In the genomic region with DNA sequence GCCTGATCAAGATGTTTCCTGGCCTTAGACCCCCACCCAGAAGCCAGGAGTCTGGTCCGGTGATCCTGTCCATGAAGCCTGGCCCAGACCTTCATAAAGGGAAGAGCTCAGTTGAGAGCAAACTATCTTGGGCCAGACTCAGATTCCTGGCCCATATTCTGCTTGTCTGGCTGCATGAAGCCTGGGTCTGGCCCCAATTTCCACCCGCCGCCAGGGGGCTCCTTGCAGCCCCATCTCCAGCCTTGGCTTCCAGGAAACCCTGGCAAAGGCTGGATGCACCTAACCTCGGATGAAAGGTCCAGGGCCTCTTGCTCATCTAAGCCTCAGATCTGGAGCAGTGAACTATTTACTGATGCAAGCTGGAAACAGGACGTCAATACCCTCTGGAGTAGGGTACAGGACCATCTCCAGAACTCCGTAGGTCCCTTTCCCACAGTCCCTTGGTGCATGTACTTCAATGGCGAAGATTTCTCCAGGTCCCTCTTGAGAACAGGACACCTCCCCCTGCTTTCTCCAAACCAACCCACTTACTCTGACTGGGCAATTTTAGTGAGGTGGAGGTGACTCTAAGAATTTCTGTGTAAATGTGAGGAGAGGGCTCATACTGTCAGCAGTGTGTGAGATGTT, we compare ENCODE assay signal across 9 cellular contexts. TPM values are rescaled to one million over a fixed set of nuclear protein-coding genes. Genes with fewer than 3 reads are reported as not detected.
A peak's percentile ranks its signal among the peaks of the same experiment; 100 is the strongest.
DNase-seq lines count a peak whose midpoint lies in the region; ATAC-seq, FAIRE-seq and TF ChIP-seq lines count a peak whose summit lies in the region.
"Had no signal": no experiment of that assay in that cellular context is flagged by ENCODE, and none has a peak within 500 bp of the region (broad histone marks: within the 10 kb centered on the region; RNA-seq: fewer than 3 reads in every experiment).

No MANE protein-coding gene starts in this region.

- peaks cover 48% of the 10 kb centered on the region for H4K20me1 ChIP-seq in astrocyte (ENCODE audit: insufficient read depth, low read length)

- peaks cover 79% of the 10 kb centered on the region for H3K27me3 Mint-ChIP-seq in astrocyte (ENCODE audit: low read depth, unreplicated experiment)
- peaks cover 95% of the 10 kb centered on the region for H3K27me3 Mint-ChIP-seq in mesothelial cell of epicardium (ENCODE audit: low read depth)

- H3K4me1 ChIP-seq in astrocyte (ENCODE audit: insufficient read depth, low read length) (peaks cover 8% of the 10 kb centered on the region), suprapubic skin (peaks cover 58% of the 10 kb centered on the region)

- TF ChIP-seq CTCF in astrocyte (IDR thresholded peaks at IDR 0.05; ENCODE audit: insufficient read depth, low read depth, low read length) (peak; percentile 47), mesothelial cell of epicardium (IDR thresholded peaks at IDR 0.05; ENCODE audit: unreplicated experiment) (peak; percentile 50), suprapubic skin (IDR thresholded peaks at IDR 0.05) (peak in 1 of 2 donors; percentile 22), lower leg skin (IDR thresholded peaks at IDR 0.05) (no peak)

- H3K9me3 ChIP-seq in astrocyte (ENCODE audit: insufficient read depth, low read depth, low read length): peaks cover 3% of the 10 kb centered on the region
- H3K9me3 ChIP-seq in suprapubic skin: no peaks in the 10 kb centered on the region

- peaks cover 97% of the 10 kb centered on the region for H3K27me3 ChIP-seq in astrocyte (ENCODE audit: insufficient read depth, low read length)
- peaks cover 100% of the 10 kb centered on the region for H3K27me3 ChIP-seq in suprapubic skin

- no peaks in the 10 kb centered on the region for H3K79me2 ChIP-seq in astrocyte (ENCODE audit: insufficient read depth, low read length)

- no peak for TF ChIP-seq EP300 in suprapubic skin (IDR thresholded peaks at IDR 0.05)

- in situ Hi-C loops in KBM-7 (cut with MboI; ENCODE audit: low pct_unique_long_range_greater_than_20kb, low sequenced_read_pairs): loop anchor here (25.0 kb wide), 1 partner anchor 479 kb away; no protein-coding TSS in a partner anchor

- H3K4me1 Mint-ChIP-seq in astrocyte (ENCODE audit: low read depth, unreplicated experiment) (peaks cover 11% of the 10 kb centered on the region), mesothelial cell of epicardium (peaks cover 17% of the 10 kb centered on the region)

- no peak for ATAC-seq in HG03159 (IDR thresholded peaks at IDR 0.05; ENCODE audit: unreplicated experiment)

- no peak overlapping the region for H2AFZ ChIP-seq in astrocyte (ENCODE audit: low read depth, low read length)

- H3K36me3 ChIP-seq in astrocyte (ENCODE audit: insufficient read depth, low read length) (no peaks in the 10 kb centered on the region), suprapubic skin (no peaks in the 10 kb centered on the region)

- intact Hi-C loops in lower leg skin (cut with DNase I; ENCODE audit: low total_unique reads): no loop called here

- TF ChIP-seq POLR2A in suprapubic skin (IDR thresholded peaks at IDR 0.05): no peak
- TF ChIP-seq POLR2A in lower leg skin (IDR thresholded peaks at IDR 0.05): no peak

- no peak overlapping the region for H3K9ac ChIP-seq in astrocyte (ENCODE audit: low read length)

- H3K27ac Mint-ChIP-seq in astrocyte (ENCODE audit: unreplicated experiment): no peak overlapping the region
- no peak overlapping the region for H3K27ac Mint-ChIP-seq in mesothelial cell of epicardium

- no peak overlapping the region for H3K27ac ChIP-seq in astrocyte (ENCODE audit: low read depth, low read length)
- no peak overlapping the region for H3K27ac ChIP-seq in suprapubic skin

- no peak for FAIRE-seq in astrocyte (lab: Jason Lieb, UNC)

- peaks cover 14% of the 10 kb centered on the region for H3K9me3 Mint-ChIP-seq in astrocyte (ENCODE audit: unreplicated experiment)
- H3K9me3 Mint-ChIP-seq in mesothelial cell of epicardium: no peaks in the 10 kb centered on the region

- H3K4me3 ChIP-seq in astrocyte (ENCODE audit: insufficient read depth, low read depth, low read length) (no peak overlapping the region), suprapubic skin (no peak overlapping the region), lower leg skin (ENCODE audit: low read depth, poor library complexity, severe bottlenecking) (no peak overlapping the region)

- peaks cover 4% of the 10 kb centered on the region for H3K36me3 Mint-ChIP-seq in astrocyte (ENCODE audit: low read depth, unreplicated experiment)
- no peaks in the 10 kb centered on the region for H3K36me3 Mint-ChIP-seq in mesothelial cell of epicardium

- peak; percentile 66 for DNase-seq in activated CD4-positive, alpha-beta T cell treated with anti-CD3 and anti-CD28 coated beads for 48 hours
- DNase-seq in activated CD4-positive, alpha-beta T cell treated with anti-CD3 and anti-CD28 coated beads, Interleukin-2, amount 50 U/mL, for 1 hour: no peak
- DNase-seq in KBM-7 (peak; percentile 31), astrocyte (ENCODE audit: low read depth) (no peak), mesothelial cell of epicardium (ENCODE audit: low spot score in 2 of 2, unreplicated experiment in 2 of 2) (peak in 1 of 2 experiments; percentile 69), suprapubic skin (ENCODE audit: low spot score in 2 of 2) (no peak), lower leg skin (ENCODE audit: low spot score in 2 of 2) (no peak)

- WGBS in suprapubic skin: 61% methylated on average over 6 of the region's 7 CpGs
- WGBS in lower leg skin, 2 donors: 63 to 72% methylated on average over 7 of the region's 7 CpGs

- H3K4me3 Mint-ChIP-seq in astrocyte (ENCODE audit: unreplicated experiment): no peak overlapping the region
- H3K4me3 Mint-ChIP-seq in mesothelial cell of epicardium: no peak overlapping the region

- H3K4me2 ChIP-seq in astrocyte (ENCODE audit: low read length): no peak overlapping the region

RNA-seq across cellular contexts. Expression of a gene that starts 5.6 kb away (rescaled TPM):
- total RNA-seq in astrocyte (3.7 and 4.5 TPM in 2 replicates), mesothelial cell of epicardium (not detected in 3 replicates), suprapubic skin (under 1 TPM in 1 of 4 donors, not detected in 3; 0.30 TPM), lower leg skin (not detected)
- total RNA-seq: skeletal muscle tissue had no signal

RNA-seq across cellular contexts. Expression of a gene that starts 5.6 kb away (rescaled TPM):
- total RNA-seq in astrocyte (3.9 and 5.2 TPM in 2 replicates), mesothelial cell of epicardium (not detected in 3 replicates), suprapubic skin (under 1 TPM in 1 of 4 donors, not detected in 3; 0.26 TPM), lower leg skin (not detected)
- total RNA-seq: skeletal muscle tissue had no signal

Comparison
In these comparisons a context has a peak if more than half of its experiments do, and no peak if none do; other contexts are left out.
1. DNase-seq: peak in activated CD4-positive, alpha-beta T cell treated with anti-CD3 and anti-CD28 coated beads for 48 hours (single experiment) and KBM-7 (single experiment); none in activated CD4-positive, alpha-beta T cell treated with anti-CD3 and anti-CD28 coated beads, Interleukin-2, amount 50 U/mL, for 1 hour (single experiment), astrocyte (single experiment), suprapubic skin (0 of 2) and lower leg skin (0 of 2).
2. CTCF ChIP-seq: peak in astrocyte (single experiment) and mesothelial cell of epicardium (single experiment); none in lower leg skin (0 of 3).